20 cellular contexts compared by ENCODE assay signal in genomic region chr19:48879025-48879572, GRCh38. TPM values are rescaled to one million over a fixed set of nuclear protein-coding genes. Genes with fewer than 3 reads are reported as not detected.
A peak's percentile ranks its signal among the peaks of the same experiment; 100 is the strongest.
DNase-seq lines count a peak whose midpoint lies in the region; ATAC-seq and TF ChIP-seq lines count a peak whose summit lies in the region.
"Had no signal": no experiment of that assay in that cellular context is flagged by ENCODE, and none has a peak within 500 bp of the region (broad histone marks: within the 10 kb centered on the region; RNA-seq: fewer than 3 reads in every experiment).

No MANE protein-coding gene starts in this region.

- H3K4me3 ChIP-seq in right cardiac atrium (ENCODE audit: low read length) (no peak overlapping the region), subcutaneous abdominal adipose tissue (ENCODE audit: low read depth in 1 of 5, low read length in 5 of 5) (no peak overlapping the region)
- H3K4me3 ChIP-seq: BLaER1, body of pancreas, dorsolateral prefrontal cortex, lung, Peyer's patch, testis had no signal

- CTCF ChIA-PET in RWPE1 (lab: Yijun Ruan, JAX) = interaction anchor here (0.7 kb wide), 1 partner anchor 208 kb away, joined by 3 read pairs; no protein-coding TSS in a partner anchor

- H3K9me3 Mint-ChIP-seq in activated T-cell treated with anti-CD3 and anti-CD28 coated beads, Interleukin-2, amount 50 U/mL, for 24 hours = no peaks in the 10 kb centered on the region
- H3K9me3 Mint-ChIP-seq in activated T-cell treated with anti-CD3 and anti-CD28 coated beads, Interleukin-2, amount 50 U/mL, for 72 hours = no peaks in the 10 kb centered on the region
- H3K9me3 Mint-ChIP-seq: activated naive CD4-positive, alpha-beta T cell treated with anti-CD3 and anti-CD28 coated beads, Interleukin-2, amount 50 U/mL, for 72 hours had no signal

- peaks cover 48% of the 10 kb centered on the region for H3K36me3 Mint-ChIP-seq in activated T-cell treated with anti-CD3 and anti-CD28 coated beads, Interleukin-2, amount 50 U/mL, for 24 hours (ENCODE audit: low read depth)
- H3K36me3 Mint-ChIP-seq in activated T-cell treated with anti-CD3 and anti-CD28 coated beads, Interleukin-2, amount 50 U/mL, for 72 hours (ENCODE audit: insufficient read depth in 2 of 2) = peaks cover 19 to 46% of the 10 kb centered on the region in 2 donors

- H3K36me3 ChIP-seq in subcutaneous abdominal adipose tissue (ENCODE audit: control insufficient read depth in 5 of 5, insufficient read depth in 5 of 5, low read length in 5 of 5) = peaks cover 0 to 44% (median 24%) of the 10 kb centered on the region in 5 donors

- no peaks in the 10 kb centered on the region for H3K27me3 Mint-ChIP-seq in activated T-cell treated with anti-CD3 and anti-CD28 coated beads, Interleukin-2, amount 50 U/mL, for 24 hours
- no peaks in the 10 kb centered on the region for H3K27me3 Mint-ChIP-seq in activated T-cell treated with anti-CD3 and anti-CD28 coated beads, Interleukin-2, amount 50 U/mL, for 72 hours (ENCODE audit: low read depth)
- H3K27me3 Mint-ChIP-seq: naive B cell had no signal

- H3K9ac ChIP-seq in subcutaneous abdominal adipose tissue (ENCODE audit: low read length in 5 of 5) = no peak overlapping the region
- H3K9ac ChIP-seq: BLaER1 had no signal

- peak overlapping the region; percentile 80 for H3K27ac Mint-ChIP-seq in activated T-cell treated with anti-CD3 and anti-CD28 coated beads, Interleukin-2, amount 50 U/mL, for 24 hours
- H3K27ac Mint-ChIP-seq in activated T-cell treated with anti-CD3 and anti-CD28 coated beads, Interleukin-2, amount 50 U/mL, for 72 hours = no peak overlapping the region

- peaks cover 42% of the 10 kb centered on the region for H3K4me1 Mint-ChIP-seq in activated T-cell treated with anti-CD3 and anti-CD28 coated beads, Interleukin-2, amount 50 U/mL, for 24 hours (ENCODE audit: low read depth)
- peaks cover 31% of the 10 kb centered on the region for H3K4me1 Mint-ChIP-seq in activated T-cell treated with anti-CD3 and anti-CD28 coated beads, Interleukin-2, amount 50 U/mL, for 72 hours (ENCODE audit: low read depth)

- H3K9me3 ChIP-seq in right cardiac atrium (ENCODE audit: control insufficient read depth, low read length) = no peaks in the 10 kb centered on the region
- H3K9me3 ChIP-seq in subcutaneous abdominal adipose tissue (ENCODE audit: control insufficient read depth in 5 of 5, low read length in 5 of 5) = no peaks in the 10 kb centered on the region
- H3K9me3 ChIP-seq: body of pancreas, Peyer's patch, testis had no signal

- H3K4me1 ChIP-seq in right cardiac atrium (ENCODE audit: control insufficient read depth, insufficient read depth, low read length) = peaks cover 6% of the 10 kb centered on the region
- peaks cover 4 to 35% (median 23%) of the 10 kb centered on the region in 5 donors for H3K4me1 ChIP-seq in subcutaneous abdominal adipose tissue (ENCODE audit: control insufficient read depth in 5 of 5, insufficient read depth in 5 of 5, low read length in 5 of 5)

- TF ChIP-seq CTCF in RWPE1 (conservative IDR thresholded peaks at IDR 0.05; ENCODE audit: low read depth) = no peak

- POLR2A ChIA-PET in RWPE1 (lab: Yijun Ruan, JAX; ENCODE audit: low non-redundant PET) = interaction anchor here (0.6 to 0.7 kb wide), 2 partner anchors 11 to 85 kb away, joined by 3 to 4 read pairs; partner anchors contain the start of gene PLEKHA4

- ATAC-seq in activated T-cell treated with anti-CD3 and anti-CD28 coated beads, Interleukin-2, amount 50 U/mL, for 72 hours (replicated peaks in 1 of 2) = no peak
- no peak for ATAC-seq in right cardiac atrium
- no peak for ATAC-seq in HG02840 (IDR thresholded peaks at IDR 0.05; ENCODE audit: low FRiP score, unreplicated experiment)
- no peak for ATAC-seq in GM18498 (IDR thresholded peaks at IDR 0.05; ENCODE audit: unreplicated experiment)
- ATAC-seq: activated naive CD4-positive, alpha-beta T cell treated with anti-CD3 and anti-CD28 coated beads, Interleukin-2, amount 50 U/mL, for 72 hours; body of pancreas had no signal

- WGBS in right cardiac atrium = 78% methylated on average over 11 of the region's 11 CpGs

- H3K27ac ChIP-seq in RWPE1 (peak overlapping the region; percentile 6; the same call in 1 of the 2 replicates), right cardiac atrium (ENCODE audit: low read length) (peak overlapping the region; percentile 48), subcutaneous abdominal adipose tissue (ENCODE audit: low read depth, low read length) (peak overlapping the region; percentile 62)
- H3K27ac ChIP-seq: BLaER1 had no signal

- intact Hi-C loops in right cardiac atrium (cut with DNase I) = loop anchor here in 1 of 4 donors (10.0 kb wide), 1 partner anchor 86 kb away; the partner anchor contains the start of gene FTL

- H3K4me3 Mint-ChIP-seq in activated T-cell treated with anti-CD3 and anti-CD28 coated beads, Interleukin-2, amount 50 U/mL, for 24 hours = no peak overlapping the region
- H3K4me3 Mint-ChIP-seq in activated T-cell treated with anti-CD3 and anti-CD28 coated beads, Interleukin-2, amount 50 U/mL, for 72 hours = no peak overlapping the region

- DNase-seq in activated T-cell treated with anti-CD3 and anti-CD28 coated beads, Interleukin-2, amount 50 U/mL, for 24 hours = no peak
- DNase-seq in activated T-cell treated with anti-CD3 and anti-CD28 coated beads, Interleukin-2, amount 50 U/mL, for 72 hours = no peak
- DNase-seq in RWPE1 (ENCODE audit: low spot score) (no peak), right cardiac atrium (no peak), NCI-H82 (lab: John Stamatoyannopoulos, UW) (no peak)
- DNase-seq: activated CD4-positive, alpha-beta T cell treated with anti-CD3 and anti-CD28 coated beads, Interleukin-2, amount 50 U/mL, for 1 hour; activated T-cell treated with anti-CD3 and anti-CD28 coated beads for 4 hours; body of pancreas; DMS153; dorsolateral prefrontal cortex; naive B cell; NCI-H1436 treated with DMSO at 0.1 percent for 48 hours; Peyer's patch had no signal

- H3K27me3 ChIP-seq in right cardiac atrium (ENCODE audit: control insufficient read depth, insufficient read depth) = no peaks in the 10 kb centered on the region
- no peaks in the 10 kb centered on the region for H3K27me3 ChIP-seq in subcutaneous abdominal adipose tissue (ENCODE audit: control insufficient read depth in 5 of 5, insufficient read depth in 4 of 5, low read length in 5 of 5)
- H3K27me3 ChIP-seq: BLaER1, body of pancreas, dorsolateral prefrontal cortex, Peyer's patch, testis had no signal

RNA-seq across cellular contexts. Expression of gene PPP1R15A, which starts 6.9 kb away (rescaled TPM):
- 100 to 1,000 TPM; 130 to 153 TPM for total RNA-seq in activated T-cell treated with anti-CD3 and anti-CD28 coated beads, Interleukin-2, amount 50 U/mL, for 72 hours
- total RNA-seq in right cardiac atrium = 10 to 100 TPM; 60.8 to 80.2 (median 70.9) TPM
- polyA plus RNA-seq in right cardiac atrium = 156 TPM

RNA-seq across cellular contexts. Expression of gene PLEKHA4, which starts 10.7 kb away (rescaled TPM):
- 10 to 100 TPM; 16.2 to 24.5 TPM for total RNA-seq in activated T-cell treated with anti-CD3 and anti-CD28 coated beads, Interleukin-2, amount 50 U/mL, for 72 hours
- 10 to 100 TPM; 37.4 to 50.2 (median 44.0) TPM for total RNA-seq in right cardiac atrium
- polyA plus RNA-seq in right cardiac atrium = 32.0 TPM

RNA-seq across cellular contexts. Expression of gene TULP2, which starts 19.4 kb away (rescaled TPM):
- 1 to 10 TPM in 1 of 2 donors, under 1 TPM in 1; 0.79 to 3.3 TPM for total RNA-seq in activated T-cell treated with anti-CD3 and anti-CD28 coated beads, Interleukin-2, amount 50 U/mL, for 72 hours
- total RNA-seq in right cardiac atrium = 1 to 10 TPM in 1 of 4 donors, under 1 TPM in 2, not detected in 1; 0.40 to 1.4 (median 0.46) TPM
- polyA plus RNA-seq in right cardiac atrium = 0.07 TPM
- total RNA-seq: body of pancreas, Peyer's patch had no signal

RNA-seq across cellular contexts. Expression of gene NUCB1, which starts 21.0 kb away (rescaled TPM):
- 100 to 1,000 TPM; 168 to 183 TPM for total RNA-seq in activated T-cell treated with anti-CD3 and anti-CD28 coated beads, Interleukin-2, amount 50 U/mL, for 72 hours
- 100 to 1,000 TPM; 275 to 327 (median 307) TPM for total RNA-seq in right cardiac atrium
- polyA plus RNA-seq in right cardiac atrium = 213 TPM

RNA-seq across cellular contexts. Expression of gene HSD17B14, which starts 42.8 kb away (rescaled TPM):
- total RNA-seq in activated T-cell treated with anti-CD3 and anti-CD28 coated beads, Interleukin-2, amount 50 U/mL, for 72 hours = 1 to 10 TPM; 2.0 to 3.2 TPM
- 1 to 10 TPM; 4.0 to 7.6 (median 5.5) TPM for total RNA-seq in right cardiac atrium
- polyA plus RNA-seq in right cardiac atrium = 4.0 TPM

Comparison
In these comparisons a context has a peak if more than half of its experiments do, and no peak if none do; other contexts are left out.
1. H3K27ac ChIP-seq: peak in every context shown above with its lines; median percentile 62 in subcutaneous abdominal adipose tissue; 48 in right cardiac atrium; 6 in RWPE1.